Comparison of ENCODE assay signal across 10 cellular contexts in genomic region chr6:13413906-13414555, GRCh38.
DNase-seq lines count a peak whose midpoint lies in the region; ATAC-seq, FAIRE-seq and TF ChIP-seq lines count a peak whose summit lies in the region.
"Had no signal": no experiment of that assay in that cellular context is flagged by ENCODE, and none has a peak within 500 bp of the region (broad histone marks: within the 10 kb centered on the region; RNA-seq: fewer than 3 reads in every experiment).

No MANE protein-coding gene starts in this region.

- FAIRE-seq in HepG2 (lab: Jason Lieb, UNC) (no peak), frontal cortex (lab: Jason Lieb, UNC) (no peak)

- ATAC-seq in Panc1: peak; percentile 38; the same call in 1 of the 2 replicates
- ATAC-seq in HepG2: no peak; the same call in 2 of the 3 replicates
- ATAC-seq in GM19351 (IDR thresholded peaks at IDR 0.05; ENCODE audit: unreplicated experiment): no peak

- no peak overlapping the region for H3K9ac ChIP-seq in HepG2 (ENCODE audit: insufficient read depth, low read depth, low read length)

- H3K9me3 ChIP-seq in Panc1 (ENCODE audit: control insufficient read depth, insufficient read depth, low read depth, low read length) (no peaks in the 10 kb centered on the region), HepG2 (ENCODE audit: low read length) (no peaks in the 10 kb centered on the region), stomach (no peaks in the 10 kb centered on the region)
- H3K9me3 ChIP-seq: neutrophil had no signal

- H3K79me2 ChIP-seq in HepG2 (ENCODE audit: insufficient read depth, low read length): no peaks in the 10 kb centered on the region

- H4K20me1 ChIP-seq in HepG2 (ENCODE audit: insufficient read depth, low read length): no peaks in the 10 kb centered on the region

- TF ChIP-seq EP300 in HepG2 (IDR thresholded peaks at IDR 0.05; ENCODE audit: low read depth in 2 of 2, low read length in 2 of 2) (no peak; a peak in 1 of 4 replicates), HepG2 (CRISPR knock-in tag; IDR thresholded peaks at IDR 0.05; ENCODE audit: borderline replicate concordance) (no peak), stomach (IDR thresholded peaks at IDR 0.05) (peak; percentile 92)

- TF ChIP-seq CTCF in Panc1 (IDR thresholded peaks at IDR 0.05) (no peak), choroid plexus epithelial cell (conservative IDR thresholded peaks at IDR 0.05; ENCODE audit: low read depth, low read length) (no peak), HepG2 (CRISPR knock-in tag; IDR thresholded peaks at IDR 0.05) (no peak), stomach (IDR thresholded peaks at IDR 0.05) (no peak)

- H3K27ac ChIP-seq in Panc1 (ENCODE audit: low read length) (no peak overlapping the region), HepG2 (ENCODE audit: extremely low read length, insufficient read depth, low read length) (peak overlapping the region; percentile 58), stomach (peak overlapping the region in 4 of 5 donors; percentile 56 to 87 (median 64))
- H3K27ac ChIP-seq: neutrophil had no signal

- intact Hi-C loops in Panc1 (cut with micrococcal nuclease; ENCODE audit: unreplicated experiment) (no loop called here), HepG2 (cut with micrococcal nuclease; ENCODE audit: unreplicated experiment) (no loop called here), stomach (cut with DNase I; ENCODE audit: low total_unique reads) (no loop called here)

- BruUV-seq in Panc1 (replicated peaks; lab: Mats Ljungman, UMichigan) (no TSS peak), HepG2 (replicated peaks; lab: Mats Ljungman, UMichigan) (no TSS peak)

- H3K36me3 ChIP-seq in Panc1 (ENCODE audit: control insufficient read depth, insufficient read depth, low read length) (no peaks in the 10 kb centered on the region), HepG2 (replicated peaks in 1 of 2; ENCODE audit: control insufficient read depth in 1 of 2, insufficient read depth in 2 of 2, low read length in 2 of 2) (no peaks in the 10 kb centered on the region), stomach (no peaks in the 10 kb centered on the region)
- H3K36me3 ChIP-seq: neutrophil had no signal

- peak overlapping the region; percentile 73 for H3K4me2 ChIP-seq in HepG2 (ENCODE audit: low read depth, low read length)

- DNase-seq in Panc1 (ENCODE audit: low read depth, low spot score) (no peak), choroid plexus epithelial cell (ENCODE audit: low read depth) (peak; percentile 30), HepG2 (ENCODE audit: low spot score) (no peak), stomach (no peak), frontal cortex (ENCODE audit: low spot score in 2 of 2) (no peak), NCI-H1048 (lab: John Stamatoyannopoulos, UW) (no peak)
- DNase-seq: central memory CD4-positive, alpha-beta T cell; DMS153 had no signal

- H3K4me1 ChIP-seq in Panc1 (ENCODE audit: control insufficient read depth, insufficient read depth, low read length): no peaks in the 10 kb centered on the region
- H3K4me1 ChIP-seq in HepG2 (ENCODE audit: insufficient read depth, low read length): peaks cover 80% of the 10 kb centered on the region
- peaks cover 11 to 74% (median 50%) of the 10 kb centered on the region in 4 donors for H3K4me1 ChIP-seq in stomach

- CTCF ChIA-PET in Panc1 (lab: Charles Lee): no interaction called here
- CTCF ChIA-PET in HepG2 (lab: Yijun Ruan, JAX; ENCODE audit: low intra/inter-chr PET ratio, low total read pairs): no interaction called here

- H2AFZ ChIP-seq in HepG2 (ENCODE audit: low read length): no peak overlapping the region

- H3K4me3 ChIP-seq in Panc1 (ENCODE audit: low read depth in 2 of 2, low read length in 2 of 2) (no peak overlapping the region), choroid plexus epithelial cell (ENCODE audit: low read depth, low read length) (no peak overlapping the region), HepG2 (replicated peaks in 1 of 3; ENCODE audit: insufficient read depth in 1 of 3, low read depth in 2 of 3, low read length in 3 of 3) (peak overlapping the region in 1 of 3 experiments; percentile 45; a peak in 1 of 6 replicates), stomach (no peak overlapping the region)

- TF ChIP-seq POLR2A in HepG2 (IDR thresholded peaks at IDR 0.05; ENCODE audit: insufficient read depth in 1 of 2, low read depth in 2 of 2, low read length in 2 of 2): no peak
- TF ChIP-seq POLR2A in stomach (IDR thresholded peaks at IDR 0.05): no peak

- 61% methylated on average over 7 of the region's 7 CpGs for WGBS in HepG2 (ENCODE audit: low lambda C conversion rate)
- WGBS in stomach, 5 donors: 48 to 62% (median 56%) methylated on average over 7 of the region's 7 CpGs

- TF ChIP-seq RAD21 in HepG2 (CRISPR knock-in tag; IDR thresholded peaks at IDR 0.05): no peak

- H3K27me3 ChIP-seq in Panc1 (ENCODE audit: control insufficient read depth, insufficient read depth, low read length) (peaks cover 4% of the 10 kb centered on the region; the same call in 1 of the 2 replicates), HepG2 (ENCODE audit: control insufficient read depth in 1 of 2, insufficient read depth in 2 of 2, low read length in 2 of 2) (no peaks in the 10 kb centered on the region), stomach (no peaks in the 10 kb centered on the region)
- H3K27me3 ChIP-seq: neutrophil had no signal

- POLR2A ChIA-PET in Panc1 (lab: Charles Lee): interaction anchor here (0.6 kb wide), 1 partner anchor 11 kb away, joined by 3 read pairs; no protein-coding TSS in a partner anchor
- POLR2A ChIA-PET in HepG2 (lab: Yijun Ruan, JAX): interaction anchor here (0.9 to 3.2 kb wide), 9 partner anchors 9 to 201 kb away, joined by 3 to 25 read pairs (median 5); partner anchors contain the start of genes GFOD1, NOL7, SIRT5 and TBC1D7

- in situ Hi-C loops in Panc1 (cut with HindIII; ENCODE audit: low pct_unique_long_range_greater_than_20kb, low sequenced_read_pairs) (no loop called here), HepG2 (cut with HindIII; ENCODE audit: extremely low pct_ligation_motif_present, low pct_unique_long_range_greater_than_20kb) (loop anchor here (5.0 kb wide), 1 partner anchor 68 kb away; no protein-coding TSS in a partner anchor)

TF ChIP-seq in HepG2, 621 proteins besides CTCF, POLR2A, EP300 and RAD21 (continues in another document):
- TF ChIP-seq NFKBIZ (CRISPR knock-in tag; IDR thresholded peaks at IDR 0.05) (0 out of 2 replicates have a peak, but pooled peaks have one; percentile 1), KAT7 (CRISPR knock-in tag; IDR thresholded peaks at IDR 0.05; ENCODE audit: borderline replicate concordance) (no peak), PREB (CRISPR knock-in tag; IDR thresholded peaks at IDR 0.05) (no peak), ZC3H13 (CRISPR knock-in tag; IDR thresholded peaks at IDR 0.05) (no peak), PHF21A (CRISPR knock-in tag; IDR thresholded peaks at IDR 0.05) (0 out of 2 replicates have a peak, but pooled peaks have one; percentile 1), HOXA7 (CRISPR knock-in tag; IDR thresholded peaks at IDR 0.05) (no peak), NFATC3 (CRISPR knock-in tag; IDR thresholded peaks at IDR 0.05) (no peak), ZNF432 (CRISPR knock-in tag; IDR thresholded peaks at IDR 0.05; ENCODE audit: borderline replicate concordance) (no peak), BHLHE40 (IDR thresholded peaks at IDR 0.05; ENCODE audit: low read length) (0 out of 2 replicates have a peak, but pooled peaks have one; percentile 0), FOXO4 (CRISPR knock-in tag; conservative IDR thresholded peaks at IDR 0.05) (0 out of 2 replicates have a peak, but pooled peaks have one; percentile 55)
